In genomic region chr16:14303182-14303618, GRCh38 we compare ENCODE assay signal across 9 cellular contexts.
DNase-seq lines count a peak whose midpoint lies in the region; ATAC-seq and TF ChIP-seq lines count a peak whose summit lies in the region.
"Had no signal": no experiment of that assay in that cellular context is flagged by ENCODE, and none has a peak within 500 bp of the region (broad histone marks: within the 10 kb centered on the region; RNA-seq: fewer than 3 reads in every experiment).

No MANE protein-coding gene starts in this region.

- H3K36me3 Mint-ChIP-seq in activated CD8-positive, alpha-beta memory T cell treated with anti-CD3 and anti-CD28 coated beads, Interleukin-2, amount 10 ng/mL, durations not matched to agents 7 days and 5 days: no peaks in the 10 kb centered on the region

- H3K9me3 Mint-ChIP-seq in activated CD8-positive, alpha-beta memory T cell treated with anti-CD3 and anti-CD28 coated beads, Interleukin-2, amount 10 ng/mL, durations not matched to agents 7 days and 5 days (ENCODE audit: low read depth): no peaks in the 10 kb centered on the region

- H3K36me3 ChIP-seq in kidney epithelial cell (ENCODE audit: control insufficient read depth, insufficient read depth, low read length) (no peaks in the 10 kb centered on the region), thoracic aorta (no peaks in the 10 kb centered on the region)

- DNase-seq in activated CD8-positive, alpha-beta memory T cell treated with anti-CD3 and anti-CD28 coated beads, Interleukin-2, amount 10 ng/mL, durations not matched to agents 7 days and 5 days: no peak
- no peak for DNase-seq in activated CD8-positive, alpha-beta memory T cell treated with anti-CD3 and anti-CD28 coated beads for 24 hours
- no peak for DNase-seq in kidney epithelial cell (ENCODE audit: low read depth)
- DNase-seq in thoracic aorta (ENCODE audit: low spot score): no peak
- DNase-seq in COLO668 (lab: John Stamatoyannopoulos, UW; ENCODE audit: unreplicated experiment): no peak
- no peak for DNase-seq in epidermal melanocyte (ENCODE audit: insufficient read length, low spot score)
- DNase-seq: stimulated activated CD4-positive, alpha-beta T cell treated with anti-CD3 and anti-CD28 coated beads, Interleukin-1b, Interleukin-23, amount 100 ng/mL, for 48 hours had no signal

- TF ChIP-seq CTCF in kidney epithelial cell (IDR thresholded peaks at IDR 0.05; ENCODE audit: insufficient read depth, low read length, poor library complexity, severe bottlenecking): no peak
- TF ChIP-seq CTCF in thoracic aorta (IDR thresholded peaks at IDR 0.05): no peak

- CTCF ChIA-PET in activated CD8-positive, alpha-beta memory T cell treated with anti-CD3 and anti-CD28 coated beads, Interleukin-2, amount 10 ng/mL, durations not matched to agents 7 days and 5 days (lab: Charles Lee): interaction anchor here (0.7 kb wide), 1 partner anchor 58 kb away, joined by 3 read pairs; no protein-coding TSS in a partner anchor

- 4 to 11% (median 6%) methylated on average over 14 of the region's 14 CpGs for WGBS in adipose tissue, 3 donors

- H3K4me3 Mint-ChIP-seq in activated CD8-positive, alpha-beta memory T cell treated with anti-CD3 and anti-CD28 coated beads, Interleukin-2, amount 10 ng/mL, durations not matched to agents 7 days and 5 days: peak overlapping the region; percentile 28

- H3K4me1 ChIP-seq in thoracic aorta (ENCODE audit: control insufficient read depth in 1 of 2, low read depth in 2 of 2): peaks cover 10 to 45% of the 10 kb centered on the region in 2 donors

- no peak for ATAC-seq in activated CD8-positive, alpha-beta memory T cell treated with anti-CD3 and anti-CD28 coated beads, Interleukin-2, amount 10 ng/mL, durations not matched to agents 7 days and 5 days
- ATAC-seq in thoracic aorta (ENCODE audit: insufficient number of reproducible peaks, low FRiP score, low read depth) (no peak), GM21390 (IDR thresholded peaks at IDR 0.05; ENCODE audit: unreplicated experiment) (no peak)

- no peaks in the 10 kb centered on the region for H3K27me3 ChIP-seq in kidney epithelial cell (ENCODE audit: control insufficient read depth, insufficient read depth, low read length)
- no peaks in the 10 kb centered on the region for H3K27me3 ChIP-seq in thoracic aorta (replicated peaks; ENCODE audit: insufficient read depth)

- H3K4me3 ChIP-seq in kidney epithelial cell (ENCODE audit: low read depth, low read length): peak overlapping the region; percentile 85
- H3K4me3 ChIP-seq in thoracic aorta: peak overlapping the region; percentile 99

- no peaks in the 10 kb centered on the region for H3K9me3 ChIP-seq in thoracic aorta

- H3K27ac ChIP-seq in adipose tissue (ENCODE audit: low read depth, low read length) (peak overlapping the region; percentile 41), thoracic aorta (peak overlapping the region; percentile 66 to 84)

- H3K4me1 Mint-ChIP-seq in activated CD8-positive, alpha-beta memory T cell treated with anti-CD3 and anti-CD28 coated beads, Interleukin-2, amount 10 ng/mL, durations not matched to agents 7 days and 5 days: peaks cover 4% of the 10 kb centered on the region

- H3K27me3 Mint-ChIP-seq in activated CD8-positive, alpha-beta memory T cell treated with anti-CD3 and anti-CD28 coated beads, Interleukin-2, amount 10 ng/mL, durations not matched to agents 7 days and 5 days: peaks cover 46% of the 10 kb centered on the region

- no peak overlapping the region for H3K27ac Mint-ChIP-seq in activated CD8-positive, alpha-beta memory T cell treated with anti-CD3 and anti-CD28 coated beads, Interleukin-2, amount 10 ng/mL, durations not matched to agents 7 days and 5 days
